9 cellular contexts compared by ENCODE assay signal in the genomic region with DNA sequence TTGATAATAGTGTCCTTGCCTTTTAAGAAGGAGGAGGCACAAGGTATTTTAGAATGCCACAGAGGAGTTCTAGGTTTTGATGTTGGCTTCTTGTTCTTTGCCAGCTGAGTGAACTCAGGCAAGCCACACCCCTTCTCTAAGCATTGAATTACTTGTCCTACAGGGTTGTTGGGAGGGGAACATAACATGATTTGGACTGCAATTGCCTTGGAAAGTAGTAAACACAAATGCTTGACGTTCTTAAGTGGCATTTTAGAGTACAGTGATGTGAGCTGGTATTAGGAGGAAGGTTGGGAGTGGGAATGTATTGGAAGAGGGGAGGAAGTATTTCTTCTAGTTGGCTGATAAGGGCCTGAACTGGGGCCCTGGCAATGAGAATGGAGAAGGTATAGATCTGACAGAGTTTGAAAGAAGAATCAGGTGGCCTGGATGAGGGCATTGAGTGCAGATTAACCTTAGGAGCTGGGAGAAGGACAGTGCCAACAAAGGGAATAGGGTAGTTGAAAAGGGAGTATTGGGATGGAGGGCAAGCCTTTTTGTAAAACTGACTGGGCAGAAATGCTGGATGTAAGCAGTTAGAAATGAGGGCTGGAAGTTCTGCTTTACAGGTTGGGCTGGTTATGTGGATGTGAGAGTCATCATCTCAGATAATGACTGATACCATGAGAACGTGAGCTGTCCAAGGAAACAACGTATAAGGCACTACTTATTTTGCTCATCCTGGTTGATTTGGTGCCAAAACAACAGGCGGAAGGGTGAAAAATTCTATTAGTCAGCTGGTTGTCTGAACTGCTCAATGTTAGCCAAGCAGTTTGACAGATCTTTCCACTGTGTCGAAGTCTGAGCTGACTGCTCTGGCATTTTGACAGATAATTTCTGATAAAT. TPM values are rescaled to one million over a fixed set of nuclear protein-coding genes. Genes with fewer than 3 reads are reported as not detected.
DNase-seq lines count a peak whose midpoint lies in the region; ATAC-seq and TF ChIP-seq lines count a peak whose summit lies in the region.
"Had no signal": no experiment of that assay in that cellular context is flagged by ENCODE, and none has a peak within 500 bp of the region (broad histone marks: within the 10 kb centered on the region; RNA-seq: fewer than 3 reads in every experiment).

No MANE protein-coding gene starts in this region.

- intact Hi-C loops in ascending aorta (cut with DNase I) (loop anchor here (2.0 to 5.0 kb wide), 2 partner anchors 16 to 40 kb away; a partner anchor contains a TSS), left lung (cut with DNase I) (no loop called here)

- H3K27me3 ChIP-seq in ascending aorta (no peaks in the 10 kb centered on the region), left lung (no peaks in the 10 kb centered on the region)

- H3K27ac ChIP-seq in ascending aorta: peak overlapping the region; percentile 73 to 78
- peak overlapping the region; percentile 42 to 81 for H3K27ac ChIP-seq in left lung

- TF ChIP-seq CTCF in ascending aorta (IDR thresholded peaks at IDR 0.05) (no peak), left lung (IDR thresholded peaks at IDR 0.05) (no peak)

- H3K9me3 ChIP-seq in ascending aorta (no peaks in the 10 kb centered on the region), left lung (no peaks in the 10 kb centered on the region)

- H3K4me3 ChIP-seq in ascending aorta (no peak overlapping the region), left lung (no peak overlapping the region)

- DNase-seq in ascending aorta (ENCODE audit: low spot score in 2 of 2) (no peak), left lung (no peak), NCI-H1048 (lab: John Stamatoyannopoulos, UW) (no peak), anterior cingulate cortex (lab: John Stamatoyannopoulos, UW) (no peak), GOT3 (lab: John Stamatoyannopoulos, UW) (no peak)

- ATAC-seq in GM18907 (IDR thresholded peaks at IDR 0.05; ENCODE audit: unreplicated experiment) (peak; percentile 38), HG03039 (IDR thresholded peaks at IDR 0.05; ENCODE audit: unreplicated experiment) (peak; percentile 44), left lung (peak; percentile 76), GM21447 (IDR thresholded peaks at IDR 0.05; ENCODE audit: unreplicated experiment) (no peak)

- H3K36me3 ChIP-seq in ascending aorta: no peaks in the 10 kb centered on the region
- no peaks in the 10 kb centered on the region for H3K36me3 ChIP-seq in left lung

- H3K4me1 ChIP-seq in ascending aorta (peaks cover 15 to 31% of the 10 kb centered on the region in 2 donors), left lung (peaks cover 28 to 63% of the 10 kb centered on the region in 2 donors)

RNA-seq across cellular contexts. Expression of a gene that starts 16.7 kb away (rescaled TPM):
- total RNA-seq in ascending aorta: 10.5 TPM
- 10 to 100 TPM; 26.1 to 33.6 TPM for total RNA-seq in left lung

RNA-seq across cellular contexts. Expression of a gene that starts 44.9 kb away (rescaled TPM):
- not detected for total RNA-seq in ascending aorta
- total RNA-seq in left lung: not detected
- total RNA-seq: NCI-H460 had no signal
